12 cellular contexts compared by ENCODE assay signal in the genomic region with DNA sequence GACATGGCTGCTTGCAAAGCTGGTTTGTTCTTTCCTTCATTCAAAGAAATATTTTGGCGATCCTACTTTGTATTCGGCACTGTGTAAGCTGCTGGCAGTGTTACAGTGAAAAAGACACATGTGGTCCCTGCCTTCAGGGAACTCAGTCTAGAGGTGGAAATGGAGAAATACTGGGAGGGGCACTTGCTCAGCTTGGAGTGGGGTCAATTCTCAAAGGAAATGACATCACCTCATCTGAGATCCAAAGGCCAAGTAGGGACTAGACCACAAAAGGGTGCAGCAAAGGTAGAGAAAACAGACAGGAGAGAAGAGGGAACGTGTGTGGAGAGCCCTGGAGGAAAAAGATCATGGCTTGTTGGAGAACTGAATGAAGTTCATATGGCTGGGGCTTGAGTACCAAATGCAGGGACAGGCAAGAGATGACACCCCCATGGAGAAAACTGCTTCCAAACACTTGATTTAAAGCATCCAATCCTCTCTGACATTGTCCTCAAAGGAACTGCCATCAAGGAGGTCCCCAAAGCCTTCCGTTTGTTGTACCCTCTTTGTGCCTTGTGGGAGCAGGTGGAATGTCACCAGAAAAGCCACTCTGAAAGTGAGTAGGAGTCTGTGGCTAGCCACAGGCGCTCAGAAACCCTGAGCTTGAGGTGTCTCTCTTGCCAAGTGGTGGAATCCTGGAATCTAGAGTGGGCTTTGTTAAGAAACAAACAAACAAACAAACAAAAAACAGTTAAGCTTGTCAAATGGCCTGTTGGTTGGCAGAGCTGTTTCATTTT. TPM values are rescaled to one million over a fixed set of nuclear protein-coding genes. Genes with fewer than 3 reads are reported as not detected.
A peak's percentile ranks its signal among the peaks of the same experiment; 100 is the strongest.
DNase-seq lines count a peak whose midpoint lies in the region; ATAC-seq and TF ChIP-seq lines count a peak whose summit lies in the region.
"Had no signal": no experiment of that assay in that cellular context is flagged by ENCODE, and none has a peak within 500 bp of the region (broad histone marks: within the 10 kb centered on the region; RNA-seq: fewer than 3 reads in every experiment).

No MANE protein-coding gene starts in this region.

- H3K27me3 Mint-ChIP-seq in stimulated activated memory B cell treated with anti-CD40 and anti-IgM and Interleukin-4, amounts not matched to agents 10 μg/mL and 1 μg/mL and 100 μg/mL, for 72 hours, result no peaks in the 10 kb centered on the region

- peak; percentile 82 for ATAC-seq in RWPE2 (ENCODE audit: low read depth)
- no peak for ATAC-seq in GM18517 (IDR thresholded peaks at IDR 0.05; ENCODE audit: unreplicated experiment)
- ATAC-seq in stimulated activated memory B cell treated with anti-CD40 and anti-IgM and Interleukin-4, amounts not matched to agents 10 μg/mL and 1 μg/mL and 100 μg/mL, for 72 hours, result no peak
- no peak for ATAC-seq in GM18867 (IDR thresholded peaks at IDR 0.05; ENCODE audit: unreplicated experiment)

- H3K9me3 ChIP-seq in RWPE2 (ENCODE audit: severe bottlenecking) (no peaks in the 10 kb centered on the region), skeletal muscle satellite cell (replicated peaks; ENCODE audit: low read length) (no peaks in the 10 kb centered on the region)

- no peak overlapping the region for H3K4me3 Mint-ChIP-seq in stimulated activated memory B cell treated with anti-CD40 and anti-IgM and Interleukin-4, amounts not matched to agents 10 μg/mL and 1 μg/mL and 100 μg/mL, for 72 hours

- peaks cover 16% of the 10 kb centered on the region for H3K4me1 Mint-ChIP-seq in stimulated activated memory B cell treated with anti-CD40 and anti-IgM and Interleukin-4, amounts not matched to agents 10 μg/mL and 1 μg/mL and 100 μg/mL, for 72 hours

- no peak overlapping the region for H3K27ac Mint-ChIP-seq in stimulated activated memory B cell treated with anti-CD40 and anti-IgM and Interleukin-4, amounts not matched to agents 10 μg/mL and 1 μg/mL and 100 μg/mL, for 72 hours

- H3K4me1 ChIP-seq in RWPE2 (ENCODE audit: insufficient read depth, poor library complexity, severe bottlenecking) (peaks cover 9% of the 10 kb centered on the region), skeletal muscle satellite cell (ENCODE audit: control insufficient read depth, insufficient read depth, low read length) (peaks cover 11% of the 10 kb centered on the region)

- peak overlapping the region; percentile 55 for H3K27ac ChIP-seq in RWPE2 (ENCODE audit: poor library complexity, severe bottlenecking)

- H3K9ac ChIP-seq in skeletal muscle satellite cell (ENCODE audit: low read depth, low read length), result no peak overlapping the region

- H3K4me2 ChIP-seq in skeletal muscle satellite cell (ENCODE audit: low read length), result peak overlapping the region; percentile 51

- H3K9me3 Mint-ChIP-seq in stimulated activated memory B cell treated with anti-CD40 and anti-IgM and Interleukin-4, amounts not matched to agents 10 μg/mL and 1 μg/mL and 100 μg/mL, for 72 hours, result no peaks in the 10 kb centered on the region

- DNase-seq in DMS53 (lab: John Stamatoyannopoulos, UW) (peak; percentile 16), DMS53 treated with DMSO at 0.1 percent for 48 hours (lab: John Stamatoyannopoulos, UW; ENCODE audit: unreplicated experiment) (no peak), RWPE2 (ENCODE audit: low spot score) (no peak), fibroblast of gingiva (ENCODE audit: low read depth) (peak; percentile 84)
- DNase-seq: 8988T; activated CD4-positive, alpha-beta T cell treated with anti-CD3 and anti-CD28 coated beads, Interleukin-2, amount 50 U/mL, for 4 hours; effector memory CD4-positive, alpha-beta T cell; NCI-H69 had no signal

- no peak overlapping the region for H3K4me3 ChIP-seq in RWPE2 (ENCODE audit: severe bottlenecking)
- no peak overlapping the region for H3K4me3 ChIP-seq in skeletal muscle satellite cell (ENCODE audit: low read length)

- H3K36me3 Mint-ChIP-seq in stimulated activated memory B cell treated with anti-CD40 and anti-IgM and Interleukin-4, amounts not matched to agents 10 μg/mL and 1 μg/mL and 100 μg/mL, for 72 hours, result peaks cover 53% of the 10 kb centered on the region

- H3K36me3 ChIP-seq in RWPE2 (ENCODE audit: low read depth), result peaks cover 26% of the 10 kb centered on the region
- H3K36me3 ChIP-seq in skeletal muscle satellite cell (ENCODE audit: insufficient read depth, low read length), result peaks cover 16% of the 10 kb centered on the region

- H3K27me3 ChIP-seq in RWPE2 (ENCODE audit: insufficient read depth, poor library complexity, severe bottlenecking) (no peaks in the 10 kb centered on the region), skeletal muscle satellite cell (ENCODE audit: control insufficient read depth, insufficient read depth, low read length) (no peaks in the 10 kb centered on the region)

- no peak for TF ChIP-seq CTCF in RWPE2 (IDR thresholded peaks at IDR 0.05; ENCODE audit: poor library complexity, severe bottlenecking)

RNA-seq across cellular contexts. Expression of gene TDRD10, which starts 48.3 kb away (rescaled TPM):
- total RNA-seq in skeletal muscle satellite cell (2012; rRNA removed), result not detected in 2 replicates

RNA-seq across cellular contexts. Expression of gene SHE, which starts 48.4 kb away (rescaled TPM):
- total RNA-seq in skeletal muscle satellite cell (2012; rRNA removed), result under 0.01 TPM in 2 replicates

RNA-seq across cellular contexts. Expression of gene IL6R, which starts 48.6 kb away (rescaled TPM):
- total RNA-seq in skeletal muscle satellite cell (2012; rRNA removed), result 10.3 and 13.7 TPM in 2 replicates

Comparison
In these comparisons a context has a peak if more than half of its experiments do, and no peak if none do; other contexts are left out.
1. DNase-seq: peak in DMS53 (single experiment) and fibroblast of gingiva (single experiment); none in DMS53 treated with DMSO at 0.1 percent for 48 hours (single experiment) and RWPE2 (single experiment).